In the genomic region with DNA sequence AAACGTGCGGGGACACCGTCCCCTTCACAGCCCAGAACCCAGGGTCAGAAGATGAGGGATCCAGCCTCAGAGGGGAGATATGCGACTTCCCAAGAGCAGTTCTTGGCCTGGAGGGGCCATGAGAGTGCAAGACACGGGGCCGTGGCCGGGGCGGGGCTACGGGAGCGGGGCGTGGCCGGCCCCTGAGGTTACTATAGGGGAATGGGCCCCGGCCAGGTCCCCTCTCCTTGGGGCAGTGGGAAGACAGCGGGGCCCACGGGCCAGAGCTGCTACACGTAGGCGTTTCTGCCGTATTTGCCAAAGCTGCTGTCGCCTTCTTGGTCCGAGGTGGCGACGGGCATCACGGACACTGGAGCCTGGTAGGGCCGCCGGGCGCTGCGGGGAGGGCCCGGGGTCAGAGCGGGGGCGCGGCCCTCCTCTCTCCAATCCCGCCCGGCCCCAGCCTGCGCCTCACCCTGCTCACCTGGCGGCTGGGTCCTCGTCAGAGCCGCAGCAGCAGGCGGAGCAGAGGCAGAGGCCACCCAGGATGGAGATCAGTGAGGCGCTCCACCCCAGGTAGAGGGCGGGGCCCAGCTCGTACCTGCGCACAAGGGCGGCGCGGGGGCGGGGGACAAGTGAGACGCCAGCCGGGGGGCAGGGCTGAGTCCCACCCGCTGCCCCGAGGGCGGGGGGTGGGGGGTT, we compare ENCODE assay signal across 7 cellular contexts. TPM values are rescaled to one million over a fixed set of nuclear protein-coding genes. Genes with fewer than 3 reads are reported as not detected.
A peak's percentile ranks its signal among the peaks of the same experiment; 100 is the strongest.
DNase-seq lines count a peak whose midpoint lies in the region; ATAC-seq, FAIRE-seq and TF ChIP-seq lines count a peak whose summit lies in the region.

No MANE protein-coding gene starts in this region.

- FAIRE-seq in K562 (lab: Jason Lieb, UNC), result no peak

- in situ Hi-C loops in K562 (cut with MboI), result no loop called here

- TF ChIP-seq CTCF in K562 (IDR thresholded peaks at IDR 0.05 in 2 of 3, conservative IDR thresholded peaks at IDR 0.05 in 1 of 3; ENCODE audit: insufficient read depth in 2 of 3, low read depth in 1 of 3, low read length in 3 of 3) (no peak), suprapubic skin (IDR thresholded peaks at IDR 0.05) (no peak)

- H3K9ac ChIP-seq in K562 (ENCODE audit: insufficient read depth in 1 of 2, low read depth in 2 of 2, low read length in 2 of 2), result peak overlapping the region in 1 of 2 experiments; percentile 38; a peak in 2 of 4 replicates

- ATAC-seq in K562 (peak; percentile 70), HG02678 (IDR thresholded peaks at IDR 0.05; ENCODE audit: unreplicated experiment) (no peak)

- no peak overlapping the region for H2AFZ ChIP-seq in K562 (ENCODE audit: low read depth, low read length)

- CTCF ChIA-PET in K562 (lab: Yijun Ruan, JAX; ENCODE audit: low intra/inter-chr PET ratio), result no interaction called here

- no peak overlapping the region for H3K4me2 ChIP-seq in K562 (ENCODE audit: insufficient read depth, low read length)

- no peak overlapping the region for H3K4me3 Mint-ChIP-seq in activated T-cell treated with anti-CD3 and anti-CD28 coated beads, Interleukin-2, amount 50 U/mL, for 24 hours

- H3K9me1 ChIP-seq in K562 (ENCODE audit: control insufficient read depth, insufficient read depth, low read length), result no peaks in the 10 kb centered on the region

- peaks cover 13% of the 10 kb centered on the region; the same call in 1 of the 3 replicates for H3K36me3 ChIP-seq in K562 (ENCODE audit: control insufficient read depth, insufficient read depth, low read length)
- peaks cover 33% of the 10 kb centered on the region for H3K36me3 ChIP-seq in suprapubic skin

- peaks cover 19 to 51% of the 10 kb centered on the region in 2 experiments; a peak in 4 of 5 replicates for H3K4me1 ChIP-seq in K562 (replicated peaks in 1 of 2; ENCODE audit: control insufficient read depth in 2 of 2, insufficient read depth in 2 of 2, low read length in 2 of 2)
- peaks cover 16% of the 10 kb centered on the region for H3K4me1 ChIP-seq in suprapubic skin

- TF ChIP-seq POLR2A in K562 (conservative IDR thresholded peaks at IDR 0.05), result no peak
- TF ChIP-seq POLR2A in suprapubic skin (IDR thresholded peaks at IDR 0.05), result no peak

- no peak overlapping the region for H3K4me3 ChIP-seq in K562
- peak overlapping the region; percentile 50 for H3K4me3 ChIP-seq in suprapubic skin

- H3K4me1 Mint-ChIP-seq in activated T-cell treated with anti-CD3 and anti-CD28 coated beads, Interleukin-2, amount 50 U/mL, for 24 hours (ENCODE audit: low read depth), result no peaks in the 10 kb centered on the region

- H3K79me2 ChIP-seq in K562 (ENCODE audit: control insufficient read depth, insufficient read depth, low read length), result no peaks in the 10 kb centered on the region

- no peaks in the 10 kb centered on the region for H3K27me3 ChIP-seq in K562 (ENCODE audit: control insufficient read depth in 2 of 2, insufficient read depth in 2 of 2, low read length in 2 of 2)
- no peaks in the 10 kb centered on the region for H3K27me3 ChIP-seq in suprapubic skin

- TF ChIP-seq RAD21 in K562 (CRISPR knock-in tag; conservative IDR thresholded peaks at IDR 0.05 in 1 of 2, IDR thresholded peaks at IDR 0.05 in 1 of 2), result no peak

- peak; percentile 75 for DNase-seq in NCI-H1105 treated with DMSO at 0.1 percent for 48 hours (lab: John Stamatoyannopoulos, UW)
- DNase-seq in K562 (ENCODE audit: extremely low read depth in 1 of 4, low spot score in 3 of 4), result peak; percentile 55 to 70 (median 68)
- DNase-seq in islet precursor cell, result peak; percentile 86
- DNase-seq in suprapubic skin (ENCODE audit: low spot score in 2 of 2), result no peak
- DNase-seq in activated T-cell treated with anti-CD3 and anti-CD28 coated beads, Interleukin-2, amount 50 U/mL, for 24 hours, result no peak
- no peak for DNase-seq in activated T-cell treated with anti-CD3 and anti-CD28 coated beads, Interleukin-2, amount 50 U/mL, for 1 hour

- no peak overlapping the region for H3K27ac Mint-ChIP-seq in activated T-cell treated with anti-CD3 and anti-CD28 coated beads, Interleukin-2, amount 50 U/mL, for 24 hours

- POLR2A ChIA-PET in K562 (lab: Yijun Ruan, JAX), result interaction anchor here (1.2 kb wide), 1 partner anchor 11 kb away, joined by 3 read pairs; no protein-coding TSS in a partner anchor

- BruUV-seq in K562 (replicated peaks; lab: Mats Ljungman, UMichigan), result no TSS peak

- H3K9me3 ChIP-seq in K562 (replicated peaks; ENCODE audit: control insufficient read depth, insufficient read depth, low read depth, low read length), result no peaks in the 10 kb centered on the region
- H3K9me3 ChIP-seq in suprapubic skin, result no peaks in the 10 kb centered on the region

- TF ChIP-seq EP300 in K562 (IDR thresholded peaks at IDR 0.05; ENCODE audit: low read length) (no peak), suprapubic skin (IDR thresholded peaks at IDR 0.05) (no peak)

- WGBS in K562 (ENCODE audit: insufficient coverage, low coverage, missing lambda C conversion rate), result 49% methylated on average over 28 of the region's 51 CpGs
- WGBS in suprapubic skin, result 35% methylated on average over 12 of the region's 51 CpGs

- H3K27ac ChIP-seq in K562 (ENCODE audit: extremely low read depth, low read depth, low read length) (no peak overlapping the region), suprapubic skin (peak overlapping the region; percentile 48)

- no peaks in the 10 kb centered on the region for H3K9me3 Mint-ChIP-seq in activated T-cell treated with anti-CD3 and anti-CD28 coated beads, Interleukin-2, amount 50 U/mL, for 24 hours

- H3K36me3 Mint-ChIP-seq in activated T-cell treated with anti-CD3 and anti-CD28 coated beads, Interleukin-2, amount 50 U/mL, for 24 hours (ENCODE audit: low read depth), result peaks cover 49% of the 10 kb centered on the region

- intact Hi-C loops in K562 (cut with micrococcal nuclease), result no loop called here

- H4K20me1 ChIP-seq in K562 (replicated peaks; ENCODE audit: control insufficient read depth, insufficient read depth, low read length), result no peaks in the 10 kb centered on the region

- no peaks in the 10 kb centered on the region for H3K27me3 Mint-ChIP-seq in activated T-cell treated with anti-CD3 and anti-CD28 coated beads, Interleukin-2, amount 50 U/mL, for 24 hours

RNA-seq across cellular contexts. Expression of gene CLDN15, which starts 5.3 kb away (rescaled TPM):
- 29.9 and 84.2 TPM in 2 replicates for total RNA-seq in K562 (2011; cell fraction: chromatin; rRNA removed; ENCODE audit: low replicate concordance)
- total RNA-seq in K562 (2011; cell fraction: nucleolus; rRNA removed), result 50.8 and 63.5 TPM in 2 replicates
- 43.2 and 53.5 TPM in 2 replicates for total RNA-seq in K562 (2011; cell fraction: nucleoplasm; rRNA removed)
- total RNA-seq in K562 (2014; rRNA removed) (3.0 and 8.4 TPM in 2 replicates), K562 (2014; rRNA removed; fragmentation: Illumina TruSeq; extraction: Trizol) (3.0 and 4.0 TPM in 2 replicates), K562 (2015; rRNA removed; fragmentation: Illumina TruSeq; extraction: Trizol) (6.7 and 7.4 TPM in 2 replicates), K562 (2021) (10.0 and 10.6 TPM in 2 replicates), suprapubic skin (10 to 100 TPM in 3 of 4 donors, 1 to 10 TPM in 1; 6.7 to 19.8 (median 12.5) TPM)
- polyA plus RNA-seq in K562 (2011; rRNA removed) (11.6 and 16.2 TPM in 2 replicates), K562 (2014; fragmentation: Illumina TruSeq; extraction: Trizol) (10.2 and 11.1 TPM in 2 replicates), K562 (2014; fragmentation: Nextera tagmentation; extraction: Ambion mirVana) (under 1 TPM; 0.32 to 0.39 TPM), K562 (2014; rRNA removed) (14.5 and 17.9 TPM in 2 replicates)
- polyA plus RNA-seq in K562 (2011; cell fraction: cytosol; rRNA removed), result 15.1 and 22.0 TPM in 2 replicates
- polyA plus RNA-seq in K562 (2011; cell fraction: nucleus; rRNA removed), result 57.7 and 97.2 TPM in 2 replicates
- polyA plus RNA-seq in K562 (2012), result 9.7 and 19.0 TPM in 2 replicates
- polyA minus RNA-seq in K562 (2011; rRNA and poly(A)+ RNA removed), result 3.5 and 6.2 TPM in 2 replicates
- 1.4 and 4.0 TPM in 2 replicates for polyA minus RNA-seq in K562 (2011; cell fraction: cytosol; rRNA and poly(A)+ RNA removed)
- polyA minus RNA-seq in K562 (2011; cell fraction: nucleus; rRNA and poly(A)+ RNA removed), result 13.4 and 17.1 TPM in 2 replicates

RNA-seq across cellular contexts. Expression of gene FIS1, which starts 12.6 kb away (rescaled TPM):
- 55.7 and 148 TPM in 2 replicates for total RNA-seq in K562 (2011; cell fraction: chromatin; rRNA removed; ENCODE audit: low replicate concordance)
- total RNA-seq in K562 (2011; cell fraction: nucleolus; rRNA removed), result 125 and 143 TPM in 2 replicates
- total RNA-seq in K562 (2011; cell fraction: nucleoplasm; rRNA removed), result 76.9 and 85.1 TPM in 2 replicates
- total RNA-seq in K562 (2014; rRNA removed) (197 and 221 TPM in 2 replicates), K562 (2014; rRNA removed; fragmentation: Illumina TruSeq; extraction: Trizol) (58.7 and 95.0 TPM in 2 replicates), K562 (2015; rRNA removed; fragmentation: Illumina TruSeq; extraction: Trizol) (127 and 128 TPM in 2 replicates), K562 (2021) (144 and 145 TPM in 2 replicates), suprapubic skin (100 to 1,000 TPM; 118 to 223 (median 198) TPM)
- polyA plus RNA-seq in K562 (2011; rRNA removed) (125 and 148 TPM in 2 replicates), K562 (2014; fragmentation: Illumina TruSeq; extraction: Trizol) (151 and 157 TPM in 2 replicates), K562 (2014; fragmentation: Nextera tagmentation; extraction: Ambion mirVana) (100 to 1,000 TPM in 1 of 2 experiments, 10 to 100 TPM in 1; 86.0 to 118 TPM), K562 (2014; rRNA removed) (247 and 257 TPM in 2 replicates)
- 178 and 243 TPM in 2 replicates for polyA plus RNA-seq in K562 (2011; cell fraction: cytosol; rRNA removed)
- polyA plus RNA-seq in K562 (2011; cell fraction: nucleus; rRNA removed), result 96.9 and 138 TPM in 2 replicates
- polyA plus RNA-seq in K562 (2012), result 160 TPM in 2 replicates
- polyA minus RNA-seq in K562 (2011; rRNA and poly(A)+ RNA removed), result 56.1 and 82.0 TPM in 2 replicates
- 31.2 and 34.7 TPM in 2 replicates for polyA minus RNA-seq in K562 (2011; cell fraction: cytosol; rRNA and poly(A)+ RNA removed)
- polyA minus RNA-seq in K562 (2011; cell fraction: nucleus; rRNA and poly(A)+ RNA removed), result 30.7 and 33.5 TPM in 2 replicates

RNA-seq across cellular contexts. Expression of gene ZNHIT1, which starts 14.3 kb away (rescaled TPM):
- total RNA-seq in K562 (2011; cell fraction: chromatin; rRNA removed; ENCODE audit: low replicate concordance), result 16.5 and 25.6 TPM in 2 replicates
- total RNA-seq in K562 (2011; cell fraction: nucleolus; rRNA removed), result 34.2 and 38.5 TPM in 2 replicates
- 26.8 and 34.7 TPM in 2 replicates for total RNA-seq in K562 (2011; cell fraction: nucleoplasm; rRNA removed)
- 162 and 189 TPM in 2 replicates for total RNA-seq in K562 (2014; rRNA removed)
- total RNA-seq in K562 (2014; rRNA removed; fragmentation: Illumina TruSeq; extraction: Trizol), result 34.7 and 37.7 TPM in 2 replicates
- 67.7 and 70.1 TPM in 2 replicates for total RNA-seq in K562 (2015; rRNA removed; fragmentation: Illumina TruSeq; extraction: Trizol)
- 98.3 and 110 TPM in 2 replicates for total RNA-seq in K562 (2021)
- polyA plus RNA-seq in K562 (2011; rRNA removed), result 29.6 and 38.3 TPM in 2 replicates
- 45.0 and 97.8 TPM in 2 replicates for polyA plus RNA-seq in K562 (2011; cell fraction: cytosol; rRNA removed)
- polyA plus RNA-seq in K562 (2011; cell fraction: nucleus; rRNA removed), result 19.6 and 28.1 TPM in 2 replicates
- 75.8 and 83.5 TPM in 2 replicates for polyA plus RNA-seq in K562 (2012)
- 81.6 and 101 TPM in 2 replicates for polyA plus RNA-seq in K562 (2014; fragmentation: Illumina TruSeq; extraction: Trizol)
- polyA plus RNA-seq in K562 (2014; fragmentation: Nextera tagmentation; extraction: Ambion mirVana), result 10 to 100 TPM in 1 of 2 experiments, 1 to 10 TPM in 1; 6.4 to 24.5 TPM
- polyA plus RNA-seq in K562 (2014; rRNA removed), result 132 and 140 TPM in 2 replicates
- 9.5 and 13.2 TPM in 2 replicates for polyA minus RNA-seq in K562 (2011; rRNA and poly(A)+ RNA removed)
- 31.9 and 36.0 TPM in 2 replicates for polyA minus RNA-seq in K562 (2011; cell fraction: cytosol; rRNA and poly(A)+ RNA removed)
- 5.9 and 9.7 TPM in 2 replicates for polyA minus RNA-seq in K562 (2011; cell fraction: nucleus; rRNA and poly(A)+ RNA removed)
- total RNA-seq in suprapubic skin, result 10 to 100 TPM; 43.8 to 73.4 (median 66.9) TPM

RNA-seq across cellular contexts. Expression of gene PLOD3, which starts 14.9 kb away (rescaled TPM):
- total RNA-seq in K562 (2011; cell fraction: chromatin; rRNA removed; ENCODE audit: low replicate concordance), result 117 and 294 TPM in 2 replicates
- total RNA-seq in K562 (2011; cell fraction: nucleolus; rRNA removed), result 263 and 303 TPM in 2 replicates
- 163 and 175 TPM in 2 replicates for total RNA-seq in K562 (2011; cell fraction: nucleoplasm; rRNA removed)
- total RNA-seq in K562 (2014; rRNA removed) (42.1 and 53.8 TPM in 2 replicates), K562 (2014; rRNA removed; fragmentation: Illumina TruSeq; extraction: Trizol) (23.5 and 24.1 TPM in 2 replicates), K562 (2015; rRNA removed; fragmentation: Illumina TruSeq; extraction: Trizol) (30.9 and 31.8 TPM in 2 replicates), K562 (2021) (101 and 103 TPM in 2 replicates), suprapubic skin (10 to 100 TPM; 15.7 to 30.4 (median 22.7) TPM)
- polyA plus RNA-seq in K562 (2011; rRNA removed) (19.3 and 33.5 TPM in 2 replicates), K562 (2014; fragmentation: Illumina TruSeq; extraction: Trizol) (73.6 and 76.4 TPM in 2 replicates), K562 (2014; fragmentation: Nextera tagmentation; extraction: Ambion mirVana) (1 to 10 TPM; 2.8 to 5.9 TPM), K562 (2014; rRNA removed) (50.3 and 58.9 TPM in 2 replicates)
- polyA plus RNA-seq in K562 (2011; cell fraction: cytosol; rRNA removed), result 28.0 and 60.3 TPM in 2 replicates
- polyA plus RNA-seq in K562 (2011; cell fraction: nucleus; rRNA removed), result 72.9 and 130 TPM in 2 replicates
- 79.5 and 85.6 TPM in 2 replicates for polyA plus RNA-seq in K562 (2012)
- 15.7 and 23.9 TPM in 2 replicates for polyA minus RNA-seq in K562 (2011; rRNA and poly(A)+ RNA removed)
- 39.3 and 40.8 TPM in 2 replicates for polyA minus RNA-seq in K562 (2011; cell fraction: cytosol; rRNA and poly(A)+ RNA removed)
- polyA minus RNA-seq in K562 (2011; cell fraction: nucleus; rRNA and poly(A)+ RNA removed), result 31.4 and 32.4 TPM in 2 replicates

RNA-seq across cellular contexts. Expression of gene MOGAT3, which starts 31.4 kb away (rescaled TPM):
- total RNA-seq in K562 (2011; cell fraction: chromatin; rRNA removed; ENCODE audit: low replicate concordance), result not detected in 2 replicates
- not detected in 2 replicates for total RNA-seq in K562 (2011; cell fraction: nucleolus; rRNA removed)
- total RNA-seq in K562 (2011; cell fraction: nucleoplasm; rRNA removed), result not detected in 2 replicates
- total RNA-seq in K562 (2014; rRNA removed) (not detected in 2 replicates), K562 (2014; rRNA removed; fragmentation: Illumina TruSeq; extraction: Trizol) (not detected in 2 replicates), K562 (2015; rRNA removed; fragmentation: Illumina TruSeq; extraction: Trizol) (not detected in 2 replicates), K562 (2021) (not detected in 2 replicates), suprapubic skin (not detected)
- polyA plus RNA-seq in K562 (2011; rRNA removed) (0.07 and 0.13 TPM in 2 replicates), K562 (2014; fragmentation: Illumina TruSeq; extraction: Trizol) (not detected in 2 replicates), K562 (2014; fragmentation: Nextera tagmentation; extraction: Ambion mirVana) (under 1 TPM; 0.07 to 0.17 TPM), K562 (2014; rRNA removed) (not detected in 2 replicates)
- not detected in 2 replicates for polyA plus RNA-seq in K562 (2011; cell fraction: cytosol; rRNA removed)
- polyA plus RNA-seq in K562 (2011; cell fraction: nucleus; rRNA removed), result 0.14 and 0.15 TPM in 2 replicates
- polyA plus RNA-seq in K562 (2012), result 0.03 TPM in 1 of 2 replicates, not detected in the other
- not detected in 2 replicates for polyA minus RNA-seq in K562 (2011; rRNA and poly(A)+ RNA removed)
- polyA minus RNA-seq in K562 (2011; cell fraction: cytosol; rRNA and poly(A)+ RNA removed), result not detected in 2 replicates
- polyA minus RNA-seq in K562 (2011; cell fraction: nucleus; rRNA and poly(A)+ RNA removed), result 0.56 TPM in 1 of 2 replicates, not detected in the other

Comparison
In these comparisons a context has a peak if more than half of its experiments do, and no peak if none do; other contexts are left out.
1. DNase-seq: peak in NCI-H1105 treated with DMSO at 0.1 percent for 48 hours (single experiment), K562 (4 of 4) and islet precursor cell (single experiment); none in suprapubic skin (0 of 2), activated T-cell treated with anti-CD3 and anti-CD28 coated beads, Interleukin-2, amount 50 U/mL, for 24 hours (single experiment) and activated T-cell treated with anti-CD3 and anti-CD28 coated beads, Interleukin-2, amount 50 U/mL, for 1 hour (single experiment).